In genomic region chr17:77376795-77377751, GRCh38 we compare ENCODE assay signal across 10 cellular contexts.
DNase-seq lines count a peak whose midpoint lies in the region; ATAC-seq and TF ChIP-seq lines count a peak whose summit lies in the region.
"Had no signal": no experiment of that assay in that cellular context is flagged by ENCODE, and none has a peak within 500 bp of the region (broad histone marks: within the 10 kb centered on the region; RNA-seq: fewer than 3 reads in every experiment).

No MANE protein-coding gene starts in this region.

- TF ChIP-seq CTCF in ascending aorta (IDR thresholded peaks at IDR 0.05) (no peak), liver (IDR thresholded peaks at IDR 0.05; ENCODE audit: low read depth, low read length, missing input control) (no peak), transverse colon (IDR thresholded peaks at IDR 0.05) (no peak)

- intact Hi-C loops in ascending aorta (cut with DNase I), result loop anchor here (5.0 kb wide), 1 partner anchor 100 kb away; no protein-coding TSS in a partner anchor
- intact Hi-C loops in transverse colon (cut with DNase I; ENCODE audit: low total_unique reads), result loop anchor here (5.0 kb wide), 1 partner anchor 45 kb away; no protein-coding TSS in a partner anchor

- H3K27me3 ChIP-seq in ascending aorta (no peaks in the 10 kb centered on the region), liver (ENCODE audit: control insufficient read depth in 4 of 4, insufficient read depth in 4 of 4, low read length in 3 of 4) (no peaks in the 10 kb centered on the region), transverse colon (no peaks in the 10 kb centered on the region)

- peak overlapping the region in 1 of 2 donors; percentile 26 for H3K9ac ChIP-seq in liver (ENCODE audit: low read depth in 1 of 2, low read length in 2 of 2)
- H3K9ac ChIP-seq: KMS-11 had no signal

- TF ChIP-seq EP300 in transverse colon (IDR thresholded peaks at IDR 0.05; ENCODE audit: low read depth), result no peak

- H3K4me3 ChIP-seq in ascending aorta (peak overlapping the region in 1 of 2 donors; percentile 4), liver (ENCODE audit: low read depth in 1 of 3, low read length in 3 of 3) (no peak overlapping the region), transverse colon (peak overlapping the region in 1 of 4 donors; percentile 19)

- no peak for ATAC-seq in HG03378 (IDR thresholded peaks at IDR 0.05; ENCODE audit: unreplicated experiment)
- no peak for ATAC-seq in HG02852 (IDR thresholded peaks at IDR 0.05; ENCODE audit: unreplicated experiment)

- H3K4me1 ChIP-seq in ascending aorta (peaks cover 50 to 71% of the 10 kb centered on the region in 2 donors), liver (ENCODE audit: control insufficient read depth in 4 of 4, insufficient read depth in 4 of 4, low read length in 3 of 4) (peaks cover 40 to 86% (median 76%) of the 10 kb centered on the region in 4 donors), transverse colon (peaks cover 51 to 84% (median 71%) of the 10 kb centered on the region in 4 donors)

- TF ChIP-seq RAD21 in liver (IDR thresholded peaks at IDR 0.05), result peak; percentile 50 to 70

- H3K9me3 ChIP-seq in ascending aorta, result no peaks in the 10 kb centered on the region
- no peaks in the 10 kb centered on the region for H3K9me3 ChIP-seq in liver (ENCODE audit: control insufficient read depth in 4 of 4, low read length in 3 of 4)
- H3K9me3 ChIP-seq in transverse colon, result no peaks in the 10 kb centered on the region

- TF ChIP-seq POLR2A in transverse colon (IDR thresholded peaks at IDR 0.05), result no peak

- DNase-seq in activated CD8-positive, alpha-beta memory T cell treated with anti-CD3 and anti-CD28 coated beads, Interleukin-2, amount 50 U/mL, for 48 hours, result peak; percentile 49
- no peak for DNase-seq in activated CD8-positive, alpha-beta memory T cell treated with anti-CD3 and anti-CD28 coated beads for 24 hours
- DNase-seq in ascending aorta (ENCODE audit: low spot score in 2 of 2) (no peak), transverse colon (no peak)
- no peak for DNase-seq in effector CD4-positive, alpha-beta T cell
- DNase-seq: COR-L47 had no signal

- H3K27ac ChIP-seq in ascending aorta (peak overlapping the region; percentile 92), liver (ENCODE audit: low read depth in 1 of 2, low read length in 2 of 2) (peak overlapping the region; percentile 66 to 78), transverse colon (peak overlapping the region; percentile 91 to 96 (median 94))
- H3K27ac ChIP-seq: KMS-11 had no signal

- WGBS in liver, result 51% methylated on average over 33 of the region's 33 CpGs
- WGBS in transverse colon (ENCODE audit: low coverage in 1 of 2), 2 donors, result 77 to 100% methylated on average over 2 to 33 of the region's 33 CpGs

- H3K36me3 ChIP-seq in ascending aorta, result no peaks in the 10 kb centered on the region
- no peaks in the 10 kb centered on the region for H3K36me3 ChIP-seq in liver (ENCODE audit: control insufficient read depth in 4 of 4, insufficient read depth in 3 of 4, low read depth in 1 of 4, low read length in 3 of 4)
- H3K36me3 ChIP-seq in transverse colon, result no peaks in the 10 kb centered on the region

- in situ Hi-C loops in transverse colon (cut with MboI; ENCODE audit: low pct_ligation_motif_present in 1 of 4, low pct_unique_long_range_greater_than_20kb in 1 of 4, low sequenced_read_pairs in 3 of 4), result no loop called here

TF ChIP-seq in liver, 16 proteins besides CTCF, POLR2A, EP300 and RAD21:
- TF ChIP-seq MAX (IDR thresholded peaks at IDR 0.05) (peak; percentile 98), JUND (IDR thresholded peaks at IDR 0.05) (peak in 1 of 2 donors; percentile 85), FOXA2 (IDR thresholded peaks at IDR 0.05) (peak; percentile 60), FOXA1 (IDR thresholded peaks at IDR 0.05) (peak; percentile 81), HNF4A (conservative IDR thresholded peaks at IDR 0.05) (peak; percentile 76 to 87), EGR1 (IDR thresholded peaks at IDR 0.05; ENCODE audit: low read depth in 2 of 2) (peak in 1 of 2 donors; percentile 30), ATF3 (IDR thresholded peaks at IDR 0.05) (no peak), RXRA (IDR thresholded peaks at IDR 0.05) (peak; percentile 84 to 96), REST (IDR thresholded peaks at IDR 0.05) (peak; percentile 83), NR2F2 (IDR thresholded peaks at IDR 0.05) (peak; percentile 61), HNF4G (IDR thresholded peaks at IDR 0.05) (peak; percentile 34), TAF1 (conservative IDR thresholded peaks at IDR 0.05) (no peak), YY1 (IDR thresholded peaks at IDR 0.05) (peak; percentile 74), GABPA (IDR thresholded peaks at IDR 0.05 in 1 of 2, conservative IDR thresholded peaks at IDR 0.05 in 1 of 2) (peak in 1 of 2 donors; percentile 39), ZBTB33 (IDR thresholded peaks at IDR 0.05) (peak; percentile 91), SP1 (IDR thresholded peaks at IDR 0.05) (peak; percentile 87)
